ENCODE assay signal across 11 cellular contexts in genomic region chr1:158176849-158177704, GRCh38. TPM values are rescaled to one million over a fixed set of nuclear protein-coding genes. Genes with fewer than 3 reads are reported as not detected.
DNase-seq lines count a peak whose midpoint lies in the region; ATAC-seq and TF ChIP-seq lines count a peak whose summit lies in the region.
"Not testable (repeated sequence)": the region's sequence is repeated elsewhere in the genome, so short reads cannot be mapped to it uniquely, and the experiment has no call there.
"Had no signal": no experiment of that assay in that cellular context is flagged by ENCODE, and none has a peak within 500 bp of the region (broad histone marks: within the 10 kb centered on the region; RNA-seq: fewer than 3 reads in every experiment).

No MANE protein-coding gene starts in this region.

- H3K4me1 ChIP-seq in HUES6 (ENCODE audit: control insufficient read depth, insufficient read depth, low read length) (peaks cover 24% of the 10 kb centered on the region), mesenchymal stem cell (ENCODE audit: control insufficient read depth, insufficient read depth, low read depth, low read length) (peaks cover 11% of the 10 kb centered on the region), trophoblast cell (ENCODE audit: control insufficient read depth in 1 of 2, insufficient read depth in 2 of 2, low read length in 2 of 2) (peaks cover 6 to 11% of the 10 kb centered on the region in 2 experiments), thymus (ENCODE audit: control insufficient read depth, insufficient read depth, low read length) (peaks cover 21% of the 10 kb centered on the region)

- H3K18ac ChIP-seq in mesenchymal stem cell (ENCODE audit: low read depth in 1 of 2, low read length in 2 of 2); trophoblast cell (ENCODE audit: low read length): not testable (repeated sequence)

- peaks cover 11% of the 10 kb centered on the region for H3K9me3 Mint-ChIP-seq in glutamatergic neuron (ENCODE audit: unreplicated experiment)

- H3K4me1 Mint-ChIP-seq in glutamatergic neuron (ENCODE audit: low read depth, unreplicated experiment), result not testable (repeated sequence)

- H3K4me2 ChIP-seq in mesenchymal stem cell (ENCODE audit: low read length, poor library complexity, severe bottlenecking), result not testable (repeated sequence)
- peak overlapping the region; percentile 58 for H3K4me2 ChIP-seq in trophoblast cell (ENCODE audit: low read length)

- H2BK15ac ChIP-seq in mesenchymal stem cell (ENCODE audit: low read depth, poor library complexity, severe bottlenecking), result not testable (repeated sequence)

- H2AFZ ChIP-seq in mesenchymal stem cell (ENCODE audit: low read depth, low read length); trophoblast cell (ENCODE audit: insufficient read depth, low read length, poor library complexity): not testable (repeated sequence)

- H3K36me3 Mint-ChIP-seq in glutamatergic neuron (ENCODE audit: unreplicated experiment), result not testable (repeated sequence)

- not testable (repeated sequence) for H3K27me3 Mint-ChIP-seq in glutamatergic neuron (ENCODE audit: unreplicated experiment)

- H3K79me1 ChIP-seq in mesenchymal stem cell (replicated peaks; ENCODE audit: low read length, poor library complexity, severe bottlenecking); trophoblast cell (ENCODE audit: low read length): not testable (repeated sequence)

- TF ChIP-seq CTCF in AG09309 (IDR thresholded peaks at IDR 0.05; ENCODE audit: control insufficient read depth, insufficient read depth, low read depth, low read length, missing control alignments); choroid plexus epithelial cell (conservative IDR thresholded peaks at IDR 0.05; ENCODE audit: low read depth, low read length); glutamatergic neuron (IDR thresholded peaks at IDR 0.05; ENCODE audit: partially characterized antibody, unreplicated experiment): not testable (repeated sequence)

- H4K8ac ChIP-seq in mesenchymal stem cell (ENCODE audit: low read length); trophoblast cell (ENCODE audit: low read depth, low read length): not testable (repeated sequence)

- H3K4me3 Mint-ChIP-seq in glutamatergic neuron (ENCODE audit: unreplicated experiment), result peak overlapping the region; percentile 65

- H2BK5ac ChIP-seq in mesenchymal stem cell (ENCODE audit: low read depth, low read length, poor library complexity, severe bottlenecking); trophoblast cell (ENCODE audit: low read depth, low read length, poor library complexity): not testable (repeated sequence)

- H2AK5ac ChIP-seq in mesenchymal stem cell (ENCODE audit: low read length, severe bottlenecking); trophoblast cell (ENCODE audit: low read length): not testable (repeated sequence)

- not testable (repeated sequence) for H3K4ac ChIP-seq in mesenchymal stem cell (ENCODE audit: low read depth in 1 of 2, low read length in 2 of 2); trophoblast cell (ENCODE audit: low read depth, low read length)

- H4K12ac ChIP-seq in trophoblast cell (ENCODE audit: low read depth, low read length), result not testable (repeated sequence)

- H3K23ac ChIP-seq in mesenchymal stem cell (ENCODE audit: low read length in 2 of 2); trophoblast cell (ENCODE audit: low read length): not testable (repeated sequence)

- not testable (repeated sequence) for DNase-seq in AG09309 (ENCODE audit: low read depth); choroid plexus epithelial cell (ENCODE audit: low read depth); glutamatergic neuron; mesenchymal stem cell; trophoblast cell

- not testable (repeated sequence) for H2BK12ac ChIP-seq in mesenchymal stem cell (ENCODE audit: low read length in 2 of 2); trophoblast cell (ENCODE audit: low read length)

- H3K9ac ChIP-seq in HUES6 (ENCODE audit: low read length); trophoblast cell (ENCODE audit: low read length): not testable (repeated sequence)
- H3K9ac ChIP-seq in mesenchymal stem cell (ENCODE audit: low read length), result peak overlapping the region; percentile 36

- H3K27ac Mint-ChIP-seq in glutamatergic neuron (ENCODE audit: unreplicated experiment), result not testable (repeated sequence)

- not testable (repeated sequence) for H4K91ac ChIP-seq in mesenchymal stem cell (ENCODE audit: low read length); trophoblast cell (ENCODE audit: low read depth, low read length)

- ATAC-seq in SK-N-SH treated with all-trans-retinoic acid at 6 μM for 48 hours, result peak; percentile 55

- H3K14ac ChIP-seq in mesenchymal stem cell (ENCODE audit: low read length in 2 of 2); trophoblast cell (ENCODE audit: low read length): not testable (repeated sequence)

- H3K36me3 ChIP-seq in HUES6 (ENCODE audit: control insufficient read depth, insufficient read depth, low read length); mesenchymal stem cell (ENCODE audit: control insufficient read depth in 1 of 2, insufficient read depth in 2 of 2, low read depth in 1 of 2, low read length in 2 of 2); trophoblast cell (ENCODE audit: control insufficient read depth in 1 of 2, insufficient read depth in 2 of 2, low read length in 2 of 2); thymus (ENCODE audit: control insufficient read depth, insufficient read depth): not testable (repeated sequence)

- peak overlapping the region; percentile 47 for H3K4me3 ChIP-seq in AG09309 (ENCODE audit: control insufficient read depth, low read depth, low read length)
- H3K4me3 ChIP-seq in HUES6 (ENCODE audit: low read depth, low read length), result peak overlapping the region; percentile 54
- H3K4me3 ChIP-seq in choroid plexus epithelial cell (ENCODE audit: low read depth, low read length), result peak overlapping the region; percentile 70
- peak overlapping the region; percentile 56 to 69 for H3K4me3 ChIP-seq in mesenchymal stem cell (ENCODE audit: insufficient read depth in 1 of 2, low read depth in 1 of 2, low read length in 2 of 2)
- peak overlapping the region; percentile 66 for H3K4me3 ChIP-seq in trophoblast cell (ENCODE audit: low read depth, low read length)
- H3K4me3 ChIP-seq in thymus (ENCODE audit: low read length), result peak overlapping the region; percentile 41

- not testable (repeated sequence) for H3K79me2 ChIP-seq in trophoblast cell (ENCODE audit: control insufficient read depth, insufficient read depth, low read length, poor library complexity)

- not testable (repeated sequence) for H2BK120ac ChIP-seq in mesenchymal stem cell (ENCODE audit: low read depth, low read length); trophoblast cell (ENCODE audit: insufficient read depth, low read length, poor library complexity)

- H3K27ac ChIP-seq in HUES6 (ENCODE audit: low read depth, low read length); mesenchymal stem cell (ENCODE audit: low read length, poor library complexity, severe bottlenecking); trophoblast cell (ENCODE audit: low read depth, low read length); thymus (ENCODE audit: low read depth): not testable (repeated sequence)

- not testable (repeated sequence) for H3K9me3 ChIP-seq in HUES6 (ENCODE audit: control insufficient read depth, insufficient read depth, low read depth, low read length); mesenchymal stem cell (ENCODE audit: control insufficient read depth, low read length); trophoblast cell (ENCODE audit: insufficient read depth, low read depth, low read length); thymus (ENCODE audit: control insufficient read depth)

- WGBS in mesenchymal stem cell, result 74% methylated on average over 20 of the region's 20 CpGs
- no CpG with 5 or more reads among the region's 20 CpGs for WGBS in trophoblast cell (ENCODE audit: extremely low coverage, insufficient coverage, insufficient read length)
- 81% methylated on average over 20 of the region's 20 CpGs for whole genome bisulfite sequencing in thymus

- H3K27me3 ChIP-seq in HUES6 (ENCODE audit: control insufficient read depth, insufficient read depth, low read length) (peaks cover 62% of the 10 kb centered on the region), mesenchymal stem cell (ENCODE audit: control insufficient read depth in 1 of 2, insufficient read depth in 1 of 2, low read length in 2 of 2) (peaks cover 47 to 50% of the 10 kb centered on the region in 2 experiments), trophoblast cell (ENCODE audit: insufficient read depth, low read length) (peaks cover 31% of the 10 kb centered on the region)
- not testable (repeated sequence) for H3K27me3 ChIP-seq in thymus (ENCODE audit: control insufficient read depth, insufficient read depth)

RNA-seq across cellular contexts. Expression of gene CD1D, which starts 3.6 kb away (rescaled TPM):
- 0.25 TPM for total RNA-seq in glutamatergic neuron (ENCODE audit: unreplicated experiment)
- polyA plus RNA-seq in mesenchymal stem cell (2013, experiment 1 of 2), result 5.1 TPM
- polyA plus RNA-seq in mesenchymal stem cell (2013, experiment 2 of 2), result 5.2 TPM
- polyA plus RNA-seq in trophoblast cell (2013), result 0.01 TPM in 1 of 2 replicates, not detected in the other
- 15.0 TPM for polyA plus RNA-seq in thymus
- total RNA-seq: activated CD4-positive, alpha-beta T cell treated with anti-CD3 and anti-CD28 coated beads, Interleukin-2, amount 10 ng/mL, durations not matched to agents 7 days and 5 days; activated naive CD8-positive, alpha-beta T cell treated with anti-CD3 and anti-CD28 coated beads, Interleukin-2, amount 10 ng/mL, durations not matched to agents 7 days and 5 days; HT-29 had no signal
